In the genomic region with DNA sequence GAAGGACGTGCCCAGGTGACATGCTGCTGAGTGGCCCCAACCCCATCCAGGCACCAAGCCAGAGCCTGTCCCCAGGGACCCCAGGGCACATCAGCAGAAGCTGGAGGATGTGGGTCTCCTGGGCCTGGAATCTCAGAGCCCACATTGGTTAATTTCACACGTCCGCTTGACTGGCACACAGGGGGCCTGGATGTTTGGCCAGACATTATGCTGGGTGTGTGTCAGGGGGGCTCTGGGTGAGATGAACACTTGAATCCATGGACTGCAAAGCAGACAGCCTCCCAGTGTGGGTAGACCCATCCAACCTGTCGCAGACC, we compare ENCODE assay signal across 28 cellular contexts.
"Had no signal": no experiment of that assay in that cellular context is flagged by ENCODE, and none has a peak within 500 bp of the region (broad histone marks: within the 10 kb centered on the region; RNA-seq: fewer than 3 reads in every experiment).

No MANE protein-coding gene starts in this region.

- H3K9me3 Mint-ChIP-seq: activated CD4-positive, alpha-beta memory T cell treated with anti-CD3 and anti-CD28 coated beads for 36 hours; activated CD4-positive, alpha-beta T cell treated with anti-CD3 and anti-CD28 coated beads, Interleukin-2, amount 10 ng/mL, durations not matched to agents 24 days and 14 days; activated naive CD4-positive, alpha-beta T cell treated with anti-CD3 and anti-CD28 coated beads, Interleukin-2, amount 10 ng/mL, durations not matched to agents 7 days and 5 days; activated naive CD8-positive, alpha-beta T cell treated with anti-CD3 and anti-CD28 coated beads, Interleukin-2, amount 10 ng/mL, durations not matched to agents 7 days and 5 days; activated T-cell treated with anti-CD3 and anti-CD28 coated beads, Interleukin-2, amount 50 U/mL, for 72 hours; brain; natural killer cell; neural progenitor cell had no signal

- H3K36me3 Mint-ChIP-seq: activated CD4-positive, alpha-beta memory T cell treated with anti-CD3 and anti-CD28 coated beads for 36 hours; activated naive CD4-positive, alpha-beta T cell treated with anti-CD3 and anti-CD28 coated beads, Interleukin-2, amount 10 ng/mL, durations not matched to agents 7 days and 5 days; activated naive CD8-positive, alpha-beta T cell treated with anti-CD3 and anti-CD28 coated beads, Interleukin-2, amount 10 ng/mL, durations not matched to agents 7 days and 5 days; brain; natural killer cell; neural progenitor cell had no signal

- H3K27ac ChIP-seq: ascending aorta, cardiac muscle cell, foreskin keratinocyte, heart left ventricle, left lung, lower lobe of right lung, neural progenitor cell, parathyroid adenoma, right atrium auricular region, tibial nerve, VCaP had no signal

- H3K4me1 Mint-ChIP-seq: activated CD4-positive, alpha-beta T cell treated with anti-CD3 and anti-CD28 coated beads, Interleukin-2, amount 10 ng/mL, durations not matched to agents 24 days and 14 days; activated naive CD4-positive, alpha-beta T cell treated with anti-CD3 and anti-CD28 coated beads, Interleukin-2, amount 10 ng/mL, durations not matched to agents 7 days and 5 days; activated naive CD8-positive, alpha-beta T cell treated with anti-CD3 and anti-CD28 coated beads, Interleukin-2, amount 10 ng/mL, durations not matched to agents 7 days and 5 days; brain; natural killer cell had no signal

- ATAC-seq: activated T-cell treated with anti-CD3 and anti-CD28 coated beads, Interleukin-2, amount 50 U/mL, for 72 hours; esophagus mucosa; foreskin keratinocyte; heart left ventricle; left lung; lower lobe of right lung; natural killer cell had no signal

- H2AFZ ChIP-seq: neural progenitor cell, parathyroid adenoma had no signal

- H3K4me2 ChIP-seq: neural progenitor cell had no signal

- H3K4me1 ChIP-seq: ascending aorta, foreskin keratinocyte, heart left ventricle, left lung, lower lobe of right lung, neural progenitor cell, parathyroid adenoma, right atrium auricular region, tibial nerve had no signal

- H3K9me3 ChIP-seq: ascending aorta, heart left ventricle, left lung, lower lobe of right lung, right atrium auricular region, tibial nerve had no signal

- H3K27ac Mint-ChIP-seq: activated CD4-positive, alpha-beta memory T cell treated with anti-CD3 and anti-CD28 coated beads for 36 hours; activated CD4-positive, alpha-beta T cell treated with anti-CD3 and anti-CD28 coated beads, Interleukin-2, amount 10 ng/mL, durations not matched to agents 24 days and 14 days; activated naive CD4-positive, alpha-beta T cell treated with anti-CD3 and anti-CD28 coated beads, Interleukin-2, amount 10 ng/mL, durations not matched to agents 7 days and 5 days; activated naive CD8-positive, alpha-beta T cell treated with anti-CD3 and anti-CD28 coated beads, Interleukin-2, amount 10 ng/mL, durations not matched to agents 7 days and 5 days; activated T-cell treated with anti-CD3 and anti-CD28 coated beads, Interleukin-2, amount 50 U/mL, for 72 hours; brain; natural killer cell; neural progenitor cell had no signal

- H3K4me3 Mint-ChIP-seq: activated CD4-positive, alpha-beta memory T cell treated with anti-CD3 and anti-CD28 coated beads for 36 hours; activated CD4-positive, alpha-beta T cell treated with anti-CD3 and anti-CD28 coated beads, Interleukin-2, amount 10 ng/mL, durations not matched to agents 24 days and 14 days; activated naive CD4-positive, alpha-beta T cell treated with anti-CD3 and anti-CD28 coated beads, Interleukin-2, amount 10 ng/mL, durations not matched to agents 7 days and 5 days; activated naive CD8-positive, alpha-beta T cell treated with anti-CD3 and anti-CD28 coated beads, Interleukin-2, amount 10 ng/mL, durations not matched to agents 7 days and 5 days; activated T-cell treated with anti-CD3 and anti-CD28 coated beads, Interleukin-2, amount 50 U/mL, for 72 hours; brain; natural killer cell; neural progenitor cell had no signal

- H3K27me3 ChIP-seq: ascending aorta, cardiac muscle cell, foreskin keratinocyte, heart left ventricle, left lung, neural progenitor cell, right atrium auricular region, tibial nerve had no signal

- H3K27me3 Mint-ChIP-seq: activated CD4-positive, alpha-beta memory T cell treated with anti-CD3 and anti-CD28 coated beads for 36 hours; brain had no signal

- DNase-seq: activated CD4-positive, alpha-beta memory T cell treated with anti-CD3 and anti-CD28 coated beads for 36 hours; activated CD4-positive, alpha-beta T cell treated with anti-CD3 and anti-CD28 coated beads, Interleukin-2, amount 10 ng/mL, durations not matched to agents 24 days and 14 days; activated CD4-positive, CD25-positive, alpha-beta regulatory T cell treated with anti-CD3 and anti-CD28 coated beads, Interleukin-2, amount 50 U/mL, for 72 hours; activated gamma-delta T cell; activated naive CD4-positive, alpha-beta T cell treated with anti-CD3 and anti-CD28 coated beads, Interleukin-2, amount 10 ng/mL, durations not matched to agents 7 days and 5 days; activated naive CD8-positive, alpha-beta T cell treated with anti-CD3 and anti-CD28 coated beads, Interleukin-2, amount 10 ng/mL, durations not matched to agents 7 days and 5 days; activated T-cell treated with anti-CD3 and anti-CD28 coated beads for 4 hours; activated T-cell treated with anti-CD3 and anti-CD28 coated beads, Interleukin-2, amount 50 U/mL, for 72 hours; cerebellar nuclear complex; cortex of kidney; foreskin keratinocyte; lower lobe of right lung; mesenchymal stem cell; natural killer cell; occipital lobe; stimulated activated CD4-positive, alpha-beta T cell treated with anti-CD3 and anti-CD28 coated beads, Interleukin-2, amount 100 ng/mL, for 48 hours; stimulated activated naive CD4-positive, alpha-beta T cell treated with Interleukin-2 at 50 U/mL for 16 hours had no signal

- H3K79me2 ChIP-seq: parathyroid adenoma had no signal

- H3K36me3 ChIP-seq: ascending aorta, cardiac muscle cell, heart left ventricle, left lung, lower lobe of right lung, neural progenitor cell, right atrium auricular region, tibial nerve had no signal

- H3K4me3 ChIP-seq: ascending aorta, cardiac muscle cell, heart left ventricle, left lung, lower lobe of right lung, neural progenitor cell, right atrium auricular region, tibial nerve had no signal
